Comparison of ENCODE assay signal across 8 cellular contexts in genomic region chr6:116060572-116061283, GRCh38. TPM values are rescaled to one million over a fixed set of nuclear protein-coding genes. Genes with fewer than 3 reads are reported as not detected.
DNase-seq lines count a peak whose midpoint lies in the region; ATAC-seq and TF ChIP-seq lines count a peak whose summit lies in the region.

Gene FRK, minus strand, starts transcription at chr6:116060891. Its CDS starts 580 bp downstream, at chr6:116060311.

- H2BK15ac ChIP-seq in mesenchymal stem cell (ENCODE audit: low read depth, poor library complexity, severe bottlenecking), result no peak within 1 kb of the TSS

- peaks cover 4% of the 10 kb centered on the region for H3K79me1 ChIP-seq in mesenchymal stem cell (replicated peaks; ENCODE audit: low read length, poor library complexity, severe bottlenecking)

- no peaks in the 10 kb centered on the region for H3K36me3 ChIP-seq in brain microvascular endothelial cell (replicated peaks)
- no peaks in the 10 kb centered on the region for H3K36me3 ChIP-seq in mesenchymal stem cell (ENCODE audit: control insufficient read depth in 1 of 2, insufficient read depth in 2 of 2, low read depth in 1 of 2, low read length in 2 of 2)

- peak within 1 kb of the TSS; percentile 32 for H3K27ac ChIP-seq in brain microvascular endothelial cell
- peak within 1 kb of the TSS; percentile 93 for H3K27ac ChIP-seq in mesenchymal stem cell (ENCODE audit: low read length, poor library complexity, severe bottlenecking)

- no peaks in the 10 kb centered on the region for H3K9me3 ChIP-seq in mesenchymal stem cell (ENCODE audit: control insufficient read depth, low read length)

- peak; percentile 49 for DNase-seq in AG10803 (ENCODE audit: low read depth)
- peak; percentile 58 for DNase-seq in HPDE6-E6E7 (ENCODE audit: extremely low spot score)
- DNase-seq in brain microvascular endothelial cell, result peak; percentile 43
- no peak for DNase-seq in mesenchymal stem cell
- no peak for DNase-seq in GM20000 (ENCODE audit: low spot score)
- no peak for DNase-seq in stimulated activated CD8-positive, alpha-beta memory T cell treated with anti-CD3 and anti-CD28 coated beads, Interleukin-4, amount 100 ng/mL, for 48 hours
- DNase-seq in NCI-H187 (lab: John Stamatoyannopoulos, UW), result no peak

- H3K27me3 ChIP-seq in brain microvascular endothelial cell (replicated peaks) (no peaks in the 10 kb centered on the region), mesenchymal stem cell (ENCODE audit: control insufficient read depth in 1 of 2, insufficient read depth in 1 of 2, low read length in 2 of 2) (no peaks in the 10 kb centered on the region)

- peak within 1 kb of the TSS; percentile 3 for H2AFZ ChIP-seq in mesenchymal stem cell (ENCODE audit: low read depth, low read length)

- ATAC-seq in HG02840 (IDR thresholded peaks at IDR 0.05; ENCODE audit: low FRiP score, unreplicated experiment), result no peak

- no peak within 1 kb of the TSS for H3K14ac ChIP-seq in mesenchymal stem cell (ENCODE audit: low read length in 2 of 2)

- no peak within 1 kb of the TSS for H4K91ac ChIP-seq in mesenchymal stem cell (ENCODE audit: low read length)

- H2AK5ac ChIP-seq in mesenchymal stem cell (ENCODE audit: low read length, severe bottlenecking), result peak within 1 kb of the TSS; percentile 50

- peak within 1 kb of the TSS; percentile 34 for H3K4me3 ChIP-seq in AG10803 (ENCODE audit: low read length)
- peak within 1 kb of the TSS; percentile 20 for H3K4me3 ChIP-seq in brain microvascular endothelial cell (ENCODE audit: low read depth, low read length)
- H3K4me3 ChIP-seq in mesenchymal stem cell (ENCODE audit: insufficient read depth in 1 of 2, low read depth in 1 of 2, low read length in 2 of 2), result peak within 1 kb of the TSS; percentile 61 to 68

- in situ Hi-C loops in brain microvascular endothelial cell (cut with HindIII; ENCODE audit: low pct_ligation_motif_present, low sequenced_read_pairs), result no loop called here

- peak within 1 kb of the TSS; percentile 60 for H2BK5ac ChIP-seq in mesenchymal stem cell (ENCODE audit: low read depth, low read length, poor library complexity, severe bottlenecking)

- H3K18ac ChIP-seq in mesenchymal stem cell (ENCODE audit: low read depth in 1 of 2, low read length in 2 of 2), result peak within 1 kb of the TSS in 1 of 2 experiments; percentile 13

- H2BK120ac ChIP-seq in mesenchymal stem cell (ENCODE audit: low read depth, low read length), result no peak within 1 kb of the TSS

- peaks cover 3% of the 10 kb centered on the region for H3K4me1 ChIP-seq in mesenchymal stem cell (ENCODE audit: control insufficient read depth, insufficient read depth, low read depth, low read length)

- H3K4ac ChIP-seq in mesenchymal stem cell (ENCODE audit: low read depth in 1 of 2, low read length in 2 of 2), result no peak within 1 kb of the TSS

- H2BK12ac ChIP-seq in mesenchymal stem cell (ENCODE audit: low read length in 2 of 2), result no peak within 1 kb of the TSS

- no peak within 1 kb of the TSS for H4K8ac ChIP-seq in mesenchymal stem cell (ENCODE audit: low read length)

- H3K4me2 ChIP-seq in mesenchymal stem cell (ENCODE audit: low read length, poor library complexity, severe bottlenecking), result peak within 1 kb of the TSS; percentile 58

- peak within 1 kb of the TSS; percentile 89 for H3K9ac ChIP-seq in mesenchymal stem cell (ENCODE audit: low read length)

- peak; percentile 35 for TF ChIP-seq CTCF in AG10803 (conservative IDR thresholded peaks at IDR 0.05; ENCODE audit: low read length)
- TF ChIP-seq CTCF in brain microvascular endothelial cell (IDR thresholded peaks at IDR 0.05; ENCODE audit: low read depth, low read length, missing control alignments), result peak; percentile 12
- TF ChIP-seq CTCF in GM20000 (IDR thresholded peaks at IDR 0.05; ENCODE audit: extremely low read depth, missing control alignments), result no peak

- no peak within 1 kb of the TSS for H3K23ac ChIP-seq in mesenchymal stem cell (ENCODE audit: low read length in 2 of 2)

- 94% methylated on average over 7 of the region's 7 CpGs for WGBS in mesenchymal stem cell

RNA-seq across cellular contexts. Expression of gene FRK, which starts in this region (rescaled TPM):
- 0.03 TPM for polyA plus RNA-seq in mesenchymal stem cell (2013, experiment 1 of 2)
- 0.04 TPM for polyA plus RNA-seq in mesenchymal stem cell (2013, experiment 2 of 2)

Comparison
In these comparisons a context has a peak if more than half of its experiments do, and no peak if none do; other contexts are left out.
1. DNase-seq: peak in AG10803 (single experiment), HPDE6-E6E7 (single experiment) and brain microvascular endothelial cell (single experiment); none in mesenchymal stem cell (single experiment), GM20000 (single experiment), stimulated activated CD8-positive, alpha-beta memory T cell treated with anti-CD3 and anti-CD28 coated beads, Interleukin-4, amount 100 ng/mL, for 48 hours (single experiment) and NCI-H187 (0 of 2).
2. Peak in every context shown above with its lines, with median percentiles within 50 percentile points of each other: H3K4me3 ChIP-seq.